ENCODE assay signal across 10 cellular contexts in the genomic region with DNA sequence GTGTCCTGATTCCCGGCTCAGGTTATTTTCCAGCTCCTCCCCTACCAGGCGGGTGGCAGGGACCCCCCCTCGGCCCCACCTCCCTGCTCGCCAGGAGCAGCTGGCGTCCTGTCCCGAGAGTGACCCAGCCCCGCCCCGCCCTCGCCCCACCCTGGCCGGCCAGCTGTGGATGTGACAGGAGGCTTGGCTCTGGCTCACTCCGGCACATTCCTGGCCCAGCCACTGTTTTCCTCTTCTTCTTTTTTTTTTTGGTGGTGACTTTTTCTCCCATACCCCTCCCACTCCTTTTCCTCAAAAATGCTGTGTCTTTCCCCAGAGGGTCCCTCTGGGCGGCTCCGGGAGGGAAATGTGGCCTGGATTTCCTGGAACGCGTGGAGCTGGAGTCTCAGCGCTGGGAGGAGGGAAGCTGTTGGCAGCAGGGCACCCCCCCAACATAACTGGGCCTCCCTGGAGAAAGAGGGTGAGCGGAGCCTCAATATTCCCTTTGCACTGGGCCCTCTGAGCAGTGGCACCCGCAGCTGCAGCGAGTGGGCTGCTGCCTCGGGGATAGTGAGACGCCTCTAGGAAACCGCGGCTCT. TPM values are rescaled to one million over a fixed set of nuclear protein-coding genes. Genes with fewer than 3 reads are reported as not detected.
DNase-seq lines count a peak whose midpoint lies in the region; ATAC-seq and TF ChIP-seq lines count a peak whose summit lies in the region.
"Had no signal": no experiment of that assay in that cellular context is flagged by ENCODE, and none has a peak within 500 bp of the region (broad histone marks: within the 10 kb centered on the region; RNA-seq: fewer than 3 reads in every experiment).

No MANE protein-coding gene starts in this region.

- no peak overlapping the region for H3K27ac ChIP-seq in CD4-positive, alpha-beta memory T cell (ENCODE audit: low read depth, low read length)
- H3K27ac ChIP-seq in effector memory CD4-positive, alpha-beta T cell (ENCODE audit: insufficient read depth, low read length, poor library complexity, severe bottlenecking) = no peak overlapping the region

- H3K36me3 ChIP-seq in mucosa of descending colon (ENCODE audit: low read depth) = no peaks in the 10 kb centered on the region
- H3K36me3 ChIP-seq in CD4-positive, alpha-beta memory T cell (ENCODE audit: insufficient read depth, low read length) = no peaks in the 10 kb centered on the region
- H3K36me3 ChIP-seq in effector memory CD4-positive, alpha-beta T cell (ENCODE audit: control insufficient read depth, insufficient read depth, low read length) = no peaks in the 10 kb centered on the region

- H3K4me1 ChIP-seq in mucosa of descending colon (ENCODE audit: low read depth) = peaks cover 5% of the 10 kb centered on the region
- no peaks in the 10 kb centered on the region for H3K4me1 ChIP-seq in CD4-positive, alpha-beta memory T cell (ENCODE audit: insufficient read depth, low read length)
- H3K4me1 ChIP-seq in effector memory CD4-positive, alpha-beta T cell (ENCODE audit: control insufficient read depth, insufficient read depth, low read length, poor library complexity, severe bottlenecking) = no peaks in the 10 kb centered on the region

- DNase-seq in A172 (ENCODE audit: low spot score) (peak; percentile 26), NCI-H2171 treated with DMSO at 0.1 percent for 48 hours (lab: John Stamatoyannopoulos, UW) (peak; percentile 90), mucosa of descending colon (peak; percentile 78 to 79 (median 78)), CD14-positive monocyte (ENCODE audit: low spot score) (no peak)
- DNase-seq in CD4-positive, alpha-beta memory T cell = no peak
- no peak for DNase-seq in activated CD4-positive, alpha-beta T cell treated with anti-CD3 and anti-CD28 coated beads for 1 hour
- no peak for DNase-seq in effector memory CD4-positive, alpha-beta T cell
- DNase-seq: activated CD8-positive, alpha-beta memory T cell treated with anti-CD3 and anti-CD28 coated beads for 24 hours; SIG-M5 had no signal

- H3K27me3 ChIP-seq in CD4-positive, alpha-beta memory T cell (ENCODE audit: insufficient read depth, low read length) = peaks cover 6% of the 10 kb centered on the region
- H3K27me3 ChIP-seq in effector memory CD4-positive, alpha-beta T cell (replicated peaks; ENCODE audit: control insufficient read depth, insufficient read depth, low read length, poor library complexity, severe bottlenecking) = peaks cover 16% of the 10 kb centered on the region

- H3K4me1 Mint-ChIP-seq in CD4-positive, alpha-beta memory T cell = no peaks in the 10 kb centered on the region
- peaks cover under 1% of the 10 kb centered on the region for H3K4me1 Mint-ChIP-seq in CD14-positive monocyte

- peaks cover 0 to 4% (median 0%) of the 10 kb centered on the region in 8 donors for H3K9me3 Mint-ChIP-seq in CD4-positive, alpha-beta memory T cell
- no peaks in the 10 kb centered on the region for H3K9me3 Mint-ChIP-seq in CD14-positive monocyte

- H3K4me3 ChIP-seq in mucosa of descending colon = no peak overlapping the region
- H3K4me3 ChIP-seq in CD4-positive, alpha-beta memory T cell (ENCODE audit: low read length in 2 of 2) = no peak overlapping the region
- H3K4me3 ChIP-seq in effector memory CD4-positive, alpha-beta T cell (ENCODE audit: insufficient read depth, low read depth, low read length, poor library complexity, severe bottlenecking) = no peak overlapping the region

- CTCF ChIA-PET in CD4-positive, alpha-beta memory T cell (lab: Charles Lee; ENCODE audit: partially characterized antibody) = interaction anchor here (1.0 kb wide), 1 partner anchor 9 kb away, joined by 3 read pairs; no protein-coding TSS in a partner anchor

- no peaks in the 10 kb centered on the region for H3K9me3 ChIP-seq in mucosa of descending colon
- H3K9me3 ChIP-seq in CD4-positive, alpha-beta memory T cell (ENCODE audit: control insufficient read depth in 1 of 2, low read length in 2 of 2) = no peaks in the 10 kb centered on the region
- no peaks in the 10 kb centered on the region for H3K9me3 ChIP-seq in effector memory CD4-positive, alpha-beta T cell (ENCODE audit: control insufficient read depth, low read length)

- POLR2A ChIA-PET in CD4-positive, alpha-beta memory T cell (lab: Charles Lee; ENCODE audit: partially characterized antibody) = no interaction called here

- ATAC-seq in esophagus mucosa = peak; percentile 79
- peak; percentile 87 for ATAC-seq in mucosa of descending colon

- intact Hi-C loops in mucosa of descending colon (cut with DNase I, micrococcal nuclease) (no loop called here), CD14-positive monocyte (cut with micrococcal nuclease) (no loop called here)
- intact Hi-C loops in CD4-positive, alpha-beta memory T cell (cut with micrococcal nuclease) = no loop called here

- no peak overlapping the region for H3K27ac Mint-ChIP-seq in CD4-positive, alpha-beta memory T cell
- no peak overlapping the region for H3K27ac Mint-ChIP-seq in CD14-positive monocyte

- H3K27me3 Mint-ChIP-seq in CD4-positive, alpha-beta memory T cell = peaks cover 37 to 42% of the 10 kb centered on the region in 2 donors
- peaks cover 43 to 60% (median 45%) of the 10 kb centered on the region in 3 donors for H3K27me3 Mint-ChIP-seq in CD14-positive monocyte (ENCODE audit: low read depth in 3 of 3)

- no peaks in the 10 kb centered on the region for H3K36me3 Mint-ChIP-seq in CD4-positive, alpha-beta memory T cell
- H3K36me3 Mint-ChIP-seq in CD14-positive monocyte = no peaks in the 10 kb centered on the region

- H3K4me3 Mint-ChIP-seq in CD4-positive, alpha-beta memory T cell = no peak overlapping the region
- peak overlapping the region in 1 of 2 donors; percentile 31 for H3K4me3 Mint-ChIP-seq in CD14-positive monocyte

- TF ChIP-seq CTCF in mucosa of descending colon (IDR thresholded peaks at IDR 0.05) (no peak), CD14-positive monocyte (IDR thresholded peaks at IDR 0.05) (no peak)

RNA-seq across cellular contexts. Expression of gene CSNK2A1, which starts 28.3 kb away (rescaled TPM):
- total RNA-seq in A172 (2014; rRNA removed; shearing (Covaris generic)) = 195 and 258 TPM in 2 replicates
- 83.4 TPM for total RNA-seq in esophagus mucosa
- total RNA-seq in mucosa of descending colon = 100 to 1,000 TPM; 104 to 127 (median 117) TPM
- total RNA-seq in CD4-positive, alpha-beta memory T cell = 10 to 100 TPM; 81.6 to 87.8 TPM
- 10 to 100 TPM; 45.2 to 48.2 TPM for polyA plus RNA-seq in CD4-positive, alpha-beta memory T cell
- polyA plus RNA-seq in CD14-positive monocyte = 10 to 100 TPM; 31.7 to 55.5 TPM

RNA-seq across cellular contexts. Expression of gene TCF15, which starts 38.3 kb away (rescaled TPM):
- total RNA-seq in A172 (2014; rRNA removed; shearing (Covaris generic)) = not detected in 2 replicates
- total RNA-seq in esophagus mucosa (not detected), mucosa of descending colon (under 1 TPM in 1 of 3 donors, not detected in 2; 0.82 TPM)
- total RNA-seq in CD4-positive, alpha-beta memory T cell = not detected
- not detected for polyA plus RNA-seq in CD4-positive, alpha-beta memory T cell
- not detected for polyA plus RNA-seq in CD14-positive monocyte

Comparison
In these comparisons a context has a peak if more than half of its experiments do, and no peak if none do; other contexts are left out.
1. DNase-seq: peak in A172 (single experiment), NCI-H2171 treated with DMSO at 0.1 percent for 48 hours (single experiment) and mucosa of descending colon (3 of 3); none in CD4-positive, alpha-beta memory T cell (0 of 5), activated CD4-positive, alpha-beta T cell treated with anti-CD3 and anti-CD28 coated beads for 1 hour (single experiment), effector memory CD4-positive, alpha-beta T cell (0 of 3) and CD14-positive monocyte (single experiment).